11 cellular contexts compared by ENCODE assay signal in the genomic region with DNA sequence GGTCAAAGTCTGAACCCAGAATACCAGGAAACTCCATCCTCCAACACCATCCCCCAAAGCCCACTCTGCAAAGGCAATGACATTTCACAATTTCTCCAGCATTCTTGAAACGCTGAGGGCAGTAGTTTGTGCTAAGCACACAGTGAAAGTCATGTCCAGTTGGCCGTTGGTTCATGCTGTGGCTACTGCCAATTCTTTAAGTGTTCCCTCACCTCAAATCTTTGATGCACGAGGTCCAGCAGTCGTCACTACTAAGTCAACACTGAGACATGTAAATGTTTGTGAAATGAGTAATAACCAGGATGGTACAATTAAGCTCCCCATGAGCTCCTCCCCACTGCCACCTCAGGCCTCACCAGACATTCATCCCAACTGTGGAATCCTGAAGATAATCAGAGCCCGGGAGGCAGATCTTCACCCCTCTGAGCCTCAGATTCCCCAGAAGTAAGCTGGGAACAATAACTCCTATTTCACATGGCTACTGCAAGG. TPM values are rescaled to one million over a fixed set of nuclear protein-coding genes. Genes with fewer than 3 reads are reported as not detected.
DNase-seq lines count a peak whose midpoint lies in the region; TF ChIP-seq lines count a peak whose summit lies in the region.
"Had no signal": no experiment of that assay in that cellular context is flagged by ENCODE, and none has a peak within 500 bp of the region (broad histone marks: within the 10 kb centered on the region; RNA-seq: fewer than 3 reads in every experiment).

No MANE protein-coding gene starts in this region.

- H3K9me3 ChIP-seq in SJCRH30 (replicated peaks) (no peaks in the 10 kb centered on the region), trophoblast cell (ENCODE audit: insufficient read depth, low read depth, low read length) (no peaks in the 10 kb centered on the region)

- H3K14ac ChIP-seq in trophoblast cell (ENCODE audit: low read length) = no peak overlapping the region

- H4K8ac ChIP-seq in trophoblast cell (ENCODE audit: low read depth, low read length) = no peak overlapping the region

- H3K4ac ChIP-seq in trophoblast cell (ENCODE audit: low read depth, low read length) = no peak overlapping the region

- peak overlapping the region; percentile 16 for H3K4me2 ChIP-seq in trophoblast cell (ENCODE audit: low read length)
- H3K4me2 ChIP-seq: neural progenitor cell had no signal

- H2AK5ac ChIP-seq in trophoblast cell (ENCODE audit: low read length) = no peak overlapping the region

- no peak overlapping the region for H3K4me3 ChIP-seq in SJCRH30
- no peak overlapping the region for H3K4me3 ChIP-seq in fibroblast of pulmonary artery (replicated peaks; ENCODE audit: low read depth, low read length)
- no peak overlapping the region for H3K4me3 ChIP-seq in trophoblast cell (ENCODE audit: low read depth, low read length)
- H3K4me3 ChIP-seq: neural progenitor cell had no signal

- H2BK120ac ChIP-seq in trophoblast cell (ENCODE audit: insufficient read depth, low read length, poor library complexity) = no peak overlapping the region

- H3K27ac ChIP-seq in SJCRH30 = no peak overlapping the region
- H3K27ac ChIP-seq in trophoblast cell (ENCODE audit: low read depth, low read length) = no peak overlapping the region
- H3K27ac ChIP-seq: neural progenitor cell had no signal

- H3K79me1 ChIP-seq in trophoblast cell (ENCODE audit: low read length) = peaks cover 2% of the 10 kb centered on the region

- DNase-seq in ELR (ENCODE audit: low read depth) (peak; percentile 98), SJCRH30 (peak; percentile 12 to 17), fibroblast of pulmonary artery (ENCODE audit: low read depth) (peak; percentile 95), trophoblast cell (peak; percentile 84 to 88), NCI-H1417 treated with DMSO at 0.1 percent for 48 hours (lab: John Stamatoyannopoulos, UW) (no peak), NCI-H345 treated with DMSO at 0.1 percent for 48 hours (lab: John Stamatoyannopoulos, UW; ENCODE audit: unreplicated experiment) (no peak), SHP77 (lab: John Stamatoyannopoulos, UW) (no peak), RPMI8226 (no peak)
- DNase-seq: activated T-cell treated with anti-CD3 and anti-CD28 coated beads for 4 hours, endodermal cell had no signal

- H3K79me2 ChIP-seq in trophoblast cell (ENCODE audit: control insufficient read depth, insufficient read depth, low read length, poor library complexity) = no peaks in the 10 kb centered on the region

- no peak overlapping the region for H2AFZ ChIP-seq in trophoblast cell (ENCODE audit: insufficient read depth, low read length, poor library complexity)
- H2AFZ ChIP-seq: neural progenitor cell had no signal

- no peak overlapping the region for H3K18ac ChIP-seq in trophoblast cell (ENCODE audit: low read length)

- no peaks in the 10 kb centered on the region for H3K4me1 ChIP-seq in SJCRH30
- peaks cover 5 to 6% of the 10 kb centered on the region in 2 experiments for H3K4me1 ChIP-seq in trophoblast cell (ENCODE audit: control insufficient read depth in 1 of 2, insufficient read depth in 2 of 2, low read length in 2 of 2)
- H3K4me1 ChIP-seq: neural progenitor cell had no signal

- H3K27me3 ChIP-seq in SJCRH30 (no peaks in the 10 kb centered on the region), trophoblast cell (ENCODE audit: insufficient read depth, low read length) (no peaks in the 10 kb centered on the region)
- H3K27me3 ChIP-seq: neural progenitor cell had no signal

- WGBS in trophoblast cell (ENCODE audit: extremely low coverage, insufficient coverage, insufficient read length) = no CpG with 5 or more reads among the region's 5 CpGs

- no peak overlapping the region for H2BK12ac ChIP-seq in trophoblast cell (ENCODE audit: low read length)

- H4K91ac ChIP-seq in trophoblast cell (ENCODE audit: low read depth, low read length) = no peak overlapping the region

- H3K9ac ChIP-seq in trophoblast cell (ENCODE audit: low read length) = no peak overlapping the region
- H3K9ac ChIP-seq: neural progenitor cell had no signal

- no peak overlapping the region for H2BK5ac ChIP-seq in trophoblast cell (ENCODE audit: low read depth, low read length, poor library complexity)

- H3K23ac ChIP-seq in trophoblast cell (ENCODE audit: low read length) = no peak overlapping the region

- H4K12ac ChIP-seq in trophoblast cell (ENCODE audit: low read depth, low read length) = no peak overlapping the region

- H3K36me3 ChIP-seq in SJCRH30 (no peaks in the 10 kb centered on the region), trophoblast cell (ENCODE audit: control insufficient read depth in 1 of 2, insufficient read depth in 2 of 2, low read length in 2 of 2) (no peaks in the 10 kb centered on the region)
- H3K36me3 ChIP-seq: neural progenitor cell had no signal

- no peak for TF ChIP-seq CTCF in fibroblast of pulmonary artery (IDR thresholded peaks at IDR 0.05; ENCODE audit: low read length, missing control alignments)

RNA-seq across cellular contexts. Expression of gene SUCLG2, which starts 7.0 kb away (rescaled TPM):
- total RNA-seq in SJCRH30 (2014; rRNA removed; shearing (Covaris generic)) = 13.9 and 15.2 TPM in 2 replicates
- 22.7 and 24.4 TPM in 2 replicates for polyA plus RNA-seq in trophoblast cell (2013)

Comparison
In these comparisons a context has a peak if more than half of its experiments do, and no peak if none do; other contexts are left out.
1. DNase-seq: peak in ELR (single experiment), SJCRH30 (2 of 2), fibroblast of pulmonary artery (single experiment) and trophoblast cell (2 of 2); none in NCI-H1417 treated with DMSO at 0.1 percent for 48 hours (single experiment), NCI-H345 treated with DMSO at 0.1 percent for 48 hours (single experiment), SHP77 (0 of 2) and RPMI8226 (single experiment).